Comparison of ENCODE assay signal across 8 cellular contexts in the genomic region with DNA sequence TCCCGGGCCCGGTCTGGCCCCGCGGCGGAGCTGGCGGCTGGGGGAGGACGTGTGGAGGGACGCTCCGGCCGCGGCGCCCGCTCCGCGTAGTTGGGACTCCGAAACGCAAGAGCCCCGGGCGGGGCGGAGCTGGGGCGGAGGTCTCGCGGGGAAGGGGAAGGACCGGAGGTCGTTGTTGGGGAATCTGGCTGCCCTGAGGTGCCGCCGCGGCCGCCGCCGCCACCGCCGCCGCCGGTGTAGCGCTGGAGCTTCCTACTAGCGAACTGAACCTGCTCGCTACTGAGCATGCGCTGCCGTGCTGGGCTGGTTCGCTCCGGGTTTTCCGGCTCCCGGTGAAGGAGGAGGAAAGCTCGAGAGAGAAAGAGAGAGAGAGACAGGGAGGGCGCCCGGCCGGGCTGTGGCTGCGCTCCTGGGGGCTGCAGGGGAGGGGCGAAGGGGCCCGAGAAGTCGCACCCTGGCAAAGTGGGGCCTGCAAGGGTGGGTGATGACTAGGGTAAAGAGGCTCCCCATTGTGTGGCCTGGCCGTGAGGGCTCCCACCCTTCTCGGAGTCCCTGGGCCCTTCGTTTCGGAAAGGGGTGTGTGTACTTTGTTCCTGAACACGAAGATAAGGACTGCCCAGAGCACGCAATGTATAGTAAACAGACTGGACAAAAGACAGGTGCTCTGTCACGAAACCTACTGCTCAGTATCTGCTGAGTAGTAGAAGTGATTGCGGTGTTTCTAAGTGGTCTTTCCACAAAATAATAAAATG. TPM values are rescaled to one million over a fixed set of nuclear protein-coding genes. Genes with fewer than 3 reads are reported as not detected.
DNase-seq lines count a peak whose midpoint lies in the region; TF ChIP-seq lines count a peak whose summit lies in the region.

A gene (minus strand): TSS at position 281 of the 752 bp plus-strand sequence. CDS start 629 bp downstream, outside the sequence.

- peaks cover 3% of the 10 kb centered on the region for H3K36me3 ChIP-seq in neuron (ENCODE audit: insufficient read depth, low read length)
- H3K36me3 ChIP-seq in subcutaneous abdominal adipose tissue (ENCODE audit: control insufficient read depth in 5 of 5, insufficient read depth in 5 of 5, low read length in 5 of 5) = peaks cover 0 to 6% (median under 1%) of the 10 kb centered on the region in 5 donors

- H3K27me3 ChIP-seq in neuron (ENCODE audit: insufficient read depth, low read length) = no peaks in the 10 kb centered on the region
- no peaks in the 10 kb centered on the region for H3K27me3 ChIP-seq in subcutaneous abdominal adipose tissue (ENCODE audit: control insufficient read depth in 5 of 5, insufficient read depth in 4 of 5, low read length in 5 of 5)

- peak within 1 kb of the TSS; percentile 56 for H3K4me3 ChIP-seq in neuron (ENCODE audit: low read length)
- H3K4me3 ChIP-seq in subcutaneous abdominal adipose tissue (ENCODE audit: low read depth in 1 of 5, low read length in 5 of 5) = peak within 1 kb of the TSS; percentile 84 to 98 (median 92)

- in situ Hi-C loops in SK-MEL-5 (cut with HindIII; ENCODE audit: low pct_unique_long_range_greater_than_20kb, low sequenced_read_pairs) = no loop called here

- H3K9me3 Mint-ChIP-seq in HFFc6 = no peaks in the 10 kb centered on the region

- H3K9me3 ChIP-seq in neuron (ENCODE audit: low read length) = no peaks in the 10 kb centered on the region
- H3K9me3 ChIP-seq in subcutaneous abdominal adipose tissue (ENCODE audit: control insufficient read depth in 5 of 5, low read length in 5 of 5) = no peaks in the 10 kb centered on the region

- H3K4me1 ChIP-seq in neuron (ENCODE audit: insufficient read depth, low read length) (peaks cover 33% of the 10 kb centered on the region), subcutaneous abdominal adipose tissue (ENCODE audit: control insufficient read depth in 5 of 5, insufficient read depth in 5 of 5, low read length in 5 of 5) (peaks cover 4 to 67% (median 53%) of the 10 kb centered on the region in 5 donors)

- peak within 1 kb of the TSS; percentile 66 for H2AFZ ChIP-seq in neuron (ENCODE audit: low read depth, low read length)

- H3K27ac ChIP-seq in subcutaneous abdominal adipose tissue (ENCODE audit: low read depth, low read length) = peak within 1 kb of the TSS; percentile 99

- peaks cover 49% of the 10 kb centered on the region for H3K4me1 Mint-ChIP-seq in HFFc6 (ENCODE audit: low read depth)

- H3K9ac ChIP-seq in subcutaneous abdominal adipose tissue (ENCODE audit: low read length in 5 of 5) = peak within 1 kb of the TSS; percentile 90 to 99 (median 96)

- H3K36me3 Mint-ChIP-seq in HFFc6 (ENCODE audit: low read depth) = peaks cover 6% of the 10 kb centered on the region

- H3K27ac Mint-ChIP-seq in HFFc6 = peak within 1 kb of the TSS; percentile 91

- peak; percentile 89 for DNase-seq in GM04504 (ENCODE audit: low read depth)
- peak; percentile 96 for DNase-seq in HFFc6
- DNase-seq in NAMALWA (ENCODE audit: low spot score) = peak; percentile 94
- peak; percentile 97 for DNase-seq in SK-MEL-5 (ENCODE audit: low read depth, low spot score)
- peak; percentile 94 for DNase-seq in activated naive CD4-positive, alpha-beta T cell treated with Interleukin-2 at 50 U/mL for 16 hours
- DNase-seq in foreskin melanocyte = peak; percentile 86

- H3K4me3 Mint-ChIP-seq in HFFc6 = peak within 1 kb of the TSS; percentile 94

- no peaks in the 10 kb centered on the region for H3K27me3 Mint-ChIP-seq in HFFc6 (ENCODE audit: insufficient read depth)

- TF ChIP-seq CTCF in HFFc6 (IDR thresholded peaks at IDR 0.05) = no peak

RNA-seq across cellular contexts. Expression of the gene that starts here (rescaled TPM):
- total RNA-seq in HFFc6 (2021; fragmentation: NEBNext Ultra II Directional; extraction: Animal tissue kit (Norgen Biotek cat#: 25700)) = 10 to 100 TPM; 20.9 to 31.4 (median 24.6) TPM
- total RNA-seq in SK-MEL-5 (2014; rRNA removed; shearing (Covaris generic)) = 16.8 TPM in 2 replicates
- polyA plus RNA-seq in SK-MEL-5 (2015; cell fraction: cytosol; rRNA removed) = 15.4 and 15.8 TPM in 2 replicates
- 53.2 and 62.5 TPM in 2 replicates for polyA plus RNA-seq in SK-MEL-5 (2015; cell fraction: nucleus; rRNA removed)

Comparison
In these comparisons a context has a peak if more than half of its experiments do, and no peak if none do; other contexts are left out.
1. Peak in every context shown above with its lines: DNase-seq, H3K4me3 ChIP-seq and H3K27ac ChIP-seq.